Comparison of ENCODE assay signal across 11 cellular contexts in the genomic region with DNA sequence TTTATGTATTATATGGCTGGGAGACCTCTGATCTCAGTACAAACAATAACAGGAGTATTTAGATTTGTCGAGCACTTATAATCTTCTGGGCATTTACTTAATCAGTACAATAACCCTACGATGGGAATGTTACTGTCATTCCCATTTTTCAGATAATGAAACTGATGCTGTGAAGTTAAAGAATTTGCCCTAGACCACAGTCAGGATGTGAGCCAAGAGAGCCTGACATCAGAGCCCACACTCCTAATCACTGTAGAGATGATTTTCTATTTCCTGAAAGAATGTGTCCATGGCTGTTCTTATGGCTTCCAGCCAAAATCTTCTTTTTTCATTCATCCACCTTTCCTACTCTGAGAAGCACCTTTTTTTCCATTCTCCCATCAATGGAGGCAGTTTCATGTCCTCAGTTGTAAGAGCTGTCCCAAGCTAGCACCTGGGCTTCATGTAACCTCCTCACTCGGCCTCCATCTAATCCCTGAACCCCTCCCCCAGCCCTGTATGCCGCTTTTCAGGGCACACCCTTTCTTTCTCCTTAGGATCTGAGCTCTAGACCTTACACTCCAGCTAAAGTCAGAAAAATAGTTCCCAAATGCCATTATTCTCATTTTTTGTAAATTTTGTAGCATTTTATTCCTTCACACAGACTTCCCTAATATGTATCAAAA. TPM values are rescaled to one million over a fixed set of nuclear protein-coding genes. Genes with fewer than 3 reads are reported as not detected.
DNase-seq lines count a peak whose midpoint lies in the region; ATAC-seq and TF ChIP-seq lines count a peak whose summit lies in the region.
"Had no signal": no experiment of that assay in that cellular context is flagged by ENCODE, and none has a peak within 500 bp of the region (broad histone marks: within the 10 kb centered on the region; RNA-seq: fewer than 3 reads in every experiment).

No MANE protein-coding gene starts in this region.

- H3K9me3 ChIP-seq in heart left ventricle, result no peaks in the 10 kb centered on the region
- H3K9me3 ChIP-seq in body of pancreas, result no peaks in the 10 kb centered on the region
- H3K9me3 ChIP-seq in lung (ENCODE audit: control insufficient read depth in 2 of 2, insufficient read depth in 1 of 2, low read length in 1 of 2), result no peaks in the 10 kb centered on the region

- ATAC-seq in heart left ventricle (no peak), Right ventricle myocardium inferior (no peak), body of pancreas (no peak), lung (ENCODE audit: insufficient read depth, low FRiP score) (no peak), HG02884 (IDR thresholded peaks at IDR 0.05; ENCODE audit: unreplicated experiment) (no peak), HG02798 (IDR thresholded peaks at IDR 0.05; ENCODE audit: poor library complexity, unreplicated experiment) (no peak)

- H3K27ac ChIP-seq in heart left ventricle, result peak overlapping the region; percentile 70 to 90 (median 84)
- peak overlapping the region in 3 of 4 donors; percentile 34 to 57 (median 49) for H3K27ac ChIP-seq in body of pancreas
- H3K27ac ChIP-seq in lung (ENCODE audit: low read depth in 1 of 2, low read length in 1 of 2), result peak overlapping the region; percentile 83 to 93
- H3K27ac ChIP-seq: C4-2B, cardiac muscle cell had no signal

- TF ChIP-seq POLR2A in heart left ventricle (IDR thresholded peaks at IDR 0.05), result no peak
- no peak for TF ChIP-seq POLR2A in body of pancreas (IDR thresholded peaks at IDR 0.05)

- H3K36me3 ChIP-seq in heart left ventricle (peaks cover 0 to 19% (median 0%) of the 10 kb centered on the region in 9 donors), body of pancreas (replicated peaks in 1 of 2; ENCODE audit: insufficient read depth in 1 of 2, low read depth in 2 of 2) (no peaks in the 10 kb centered on the region), lung (ENCODE audit: control insufficient read depth in 2 of 2, insufficient read depth in 2 of 2, low read length in 2 of 2) (peaks cover 0 to 3% of the 10 kb centered on the region in 2 donors)
- H3K36me3 ChIP-seq: cardiac muscle cell had no signal

- WGBS in heart left ventricle, 4 donors, result 45 to 52% (median 48%) methylated on average over 4 of the region's 4 CpGs
- WGBS in body of pancreas, 2 donors, result 61 to 75% methylated on average over 4 of the region's 4 CpGs
- WGBS in lung, 2 donors, result 67 to 68% methylated on average over 4 of the region's 4 CpGs

- TF ChIP-seq CTCF in heart left ventricle (IDR thresholded peaks at IDR 0.05) (no peak), body of pancreas (IDR thresholded peaks at IDR 0.05) (no peak), lung (IDR thresholded peaks at IDR 0.05; ENCODE audit: control extremely low read depth, extremely low read depth) (no peak)

- DNase-seq in heart left ventricle (no peak), Right ventricle myocardium inferior (ENCODE audit: missing footprints) (no peak), body of pancreas (no peak), lung (ENCODE audit: low spot score) (no peak), NCI-H82 treated with DMSO at 0.1 percent for 48 hours (lab: John Stamatoyannopoulos, UW; ENCODE audit: unreplicated experiment) (no peak), Ammon's horn (ENCODE audit: low spot score) (no peak)

- intact Hi-C loops in heart left ventricle (cut with DNase I), result loop anchor here in 2 of 10 donors (5.0 kb wide), 1 partner anchor 155 kb away; no protein-coding TSS in a partner anchor
- intact Hi-C loops in Right ventricle myocardium inferior (cut with DNase I), result loop anchor here (1.0 to 5.0 kb wide), 2 partner anchors 12 to 160 kb away; no protein-coding TSS in a partner anchor
- intact Hi-C loops in body of pancreas (cut with DNase I), result no loop called here

- H3K4me1 ChIP-seq in heart left ventricle (peaks cover 0 to 55% (median 21%) of the 10 kb centered on the region in 12 donors), body of pancreas (peaks cover 23% of the 10 kb centered on the region), lung (ENCODE audit: control insufficient read depth in 2 of 2, insufficient read depth in 2 of 2, low read length in 2 of 2) (peaks cover 0 to 18% of the 10 kb centered on the region in 2 donors)

- no peaks in the 10 kb centered on the region for H3K27me3 ChIP-seq in heart left ventricle
- H3K27me3 ChIP-seq in body of pancreas, result no peaks in the 10 kb centered on the region
- no peaks in the 10 kb centered on the region for H3K27me3 ChIP-seq in lung (ENCODE audit: control insufficient read depth, insufficient read depth)
- H3K27me3 ChIP-seq: cardiac muscle cell had no signal

- peak overlapping the region in 11 of 12 donors; percentile 20 to 62 (median 49) for H3K4me3 ChIP-seq in heart left ventricle
- H3K4me3 ChIP-seq in body of pancreas, result no peak overlapping the region
- H3K4me3 ChIP-seq in lung, result no peak overlapping the region
- H3K4me3 ChIP-seq: cardiac muscle cell had no signal

RNA-seq across cellular contexts. Expression of a gene that starts 12.2 kb away (rescaled TPM):
- total RNA-seq in heart left ventricle, result 100 to 1,000 TPM; 216 to 408 (median 281) TPM
- 100 to 1,000 TPM; 125 to 297 TPM for polyA plus RNA-seq in heart left ventricle
- 387 TPM for total RNA-seq in Right ventricle myocardium inferior
- 10 to 100 TPM; 28.5 to 32.6 TPM for total RNA-seq in body of pancreas
- total RNA-seq in lung, result 100 to 1,000 TPM; 460 to 616 TPM
- polyA plus RNA-seq in lung, result 100 to 1,000 TPM; 121 to 187 TPM
- polyA plus RNA-seq: neural cell had no signal

RNA-seq across cellular contexts. Expression of a gene that starts 13.1 kb away (rescaled TPM):
- total RNA-seq in heart left ventricle (100 to 1,000 TPM; 189 to 345 (median 237) TPM), Right ventricle myocardium inferior (239 TPM), body of pancreas (10 to 100 TPM; 47.0 to 51.1 TPM), lung (100 to 1,000 TPM; 143 to 214 TPM)
- polyA plus RNA-seq in heart left ventricle (100 to 1,000 TPM in 1 of 2 donors, 10 to 100 TPM in 1; 66.3 to 236 TPM), lung (10 to 100 TPM; 57.9 to 68.5 TPM)
- polyA plus RNA-seq: neural cell had no signal

Comparison
In these comparisons a context has a peak if more than half of its experiments do, and no peak if none do; other contexts are left out.
1. H3K4me3 ChIP-seq: peak in heart left ventricle (11 of 12); none in body of pancreas (0 of 2) and lung (single experiment).
2. RNA of a gene that starts 12.2 kb away (total RNA-seq): 460 to 616 TPM in lung, 387 TPM in Right ventricle myocardium inferior (single experiment) and 216 to 408 TPM in heart left ventricle; 28.5 to 32.6 TPM in body of pancreas; every median in the first group is over 4 times any median in the second.
3. Peak in every context shown above with its lines, with median percentiles within 50 percentile points of each other: H3K27ac ChIP-seq.